8 cellular contexts compared by ENCODE assay signal in the genomic region with DNA sequence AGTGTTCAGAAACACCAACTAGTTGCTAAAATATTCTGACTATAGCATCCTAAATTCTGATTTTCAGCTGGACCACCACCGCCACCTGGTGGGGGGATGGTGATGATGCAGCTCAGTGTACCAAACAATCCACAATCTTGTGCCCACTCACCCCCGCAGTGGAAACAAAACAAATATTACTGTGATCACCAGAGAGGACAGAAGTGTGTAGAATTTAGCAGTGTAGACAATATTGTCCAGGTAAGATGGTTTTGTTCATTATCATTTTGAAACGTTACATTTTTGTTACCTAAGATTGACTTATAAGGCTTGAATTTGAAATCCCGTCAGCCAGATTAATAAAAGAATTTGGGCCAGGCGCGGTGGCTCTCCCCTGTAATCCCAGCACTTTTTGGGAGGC. TPM values are rescaled to one million over a fixed set of nuclear protein-coding genes. Genes with fewer than 3 reads are reported as not detected.
DNase-seq lines count a peak whose midpoint lies in the region; ATAC-seq and TF ChIP-seq lines count a peak whose summit lies in the region.

No MANE protein-coding gene starts in this region.

- H4K20me1 ChIP-seq in OCI-LY3 (ENCODE audit: insufficient read depth, low read length) = no peaks in the 10 kb centered on the region

- DNase-seq in ELR (ENCODE audit: low read depth) = peak; percentile 56
- DNase-seq in activated T-cell treated with anti-CD3 and anti-CD28 coated beads, Interleukin-2, amount 50 U/mL, for 1 hour = peak; percentile 78
- no peak for DNase-seq in esophagus squamous epithelium (lab: John Stamatoyannopoulos, UW)
- peak; percentile 66 for DNase-seq in neural crest cell (ENCODE audit: low read depth, low spot score)
- peak; percentile 67 for DNase-seq in stomach

- H3K9ac ChIP-seq in OCI-LY3 (ENCODE audit: low read length) = no peak overlapping the region

- WGBS in esophagus squamous epithelium, 2 donors = 33 to 60% methylated on average over 4 to 6 of the region's 6 CpGs
- WGBS in stomach, 5 donors = 55 to 64% (median 63%) methylated on average over 6 of the region's 6 CpGs

- H3K4me3 ChIP-seq in OCI-LY3 (ENCODE audit: low read length) = no peak overlapping the region
- no peak overlapping the region for H3K4me3 ChIP-seq in esophagus squamous epithelium
- H3K4me3 ChIP-seq in stomach = no peak overlapping the region

- H3K9me3 ChIP-seq in OCI-LY3 (ENCODE audit: insufficient read depth, low read length) (no peaks in the 10 kb centered on the region), esophagus squamous epithelium (no peaks in the 10 kb centered on the region), stomach (no peaks in the 10 kb centered on the region)

- no peak overlapping the region for H3K4me3 Mint-ChIP-seq in neural crest cell

- H2AFZ ChIP-seq in OCI-LY3 (ENCODE audit: low read depth, low read length) = no peak overlapping the region

- H3K36me3 ChIP-seq in OCI-LY3 (replicated peaks; ENCODE audit: low read depth, low read length) (peaks cover 3% of the 10 kb centered on the region), esophagus squamous epithelium (peaks cover 0 to 12% (median 0%) of the 10 kb centered on the region in 3 donors), stomach (peaks cover 0 to 13% (median 2%) of the 10 kb centered on the region in 4 donors)

- TF ChIP-seq CTCF in OCI-LY3 (IDR thresholded peaks at IDR 0.05; ENCODE audit: low read depth, low read length) (peak; percentile 95), esophagus squamous epithelium (IDR thresholded peaks at IDR 0.05) (peak; percentile 85 to 96 (median 90)), neural crest cell (conservative IDR thresholded peaks at IDR 0.05) (peak; percentile 96), stomach (IDR thresholded peaks at IDR 0.05) (peak in 6 of 7 experiments; percentile 6 to 91 (median 88))

- H3K27ac ChIP-seq in OCI-LY3 (ENCODE audit: low read length) (no peak overlapping the region), esophagus squamous epithelium (no peak overlapping the region), stomach (no peak overlapping the region)

- TF ChIP-seq EP300 in stomach (IDR thresholded peaks at IDR 0.05) = no peak

- TF ChIP-seq POLR2A in esophagus squamous epithelium (IDR thresholded peaks at IDR 0.05) (no peak), stomach (IDR thresholded peaks at IDR 0.05) (no peak)

- no peaks in the 10 kb centered on the region for H3K27me3 Mint-ChIP-seq in neural crest cell (ENCODE audit: low read depth)

- H3K4me1 Mint-ChIP-seq in neural crest cell = no peaks in the 10 kb centered on the region

- H3K27me3 ChIP-seq in OCI-LY3 (ENCODE audit: low read depth, low read length) (no peaks in the 10 kb centered on the region), esophagus squamous epithelium (no peaks in the 10 kb centered on the region), stomach (no peaks in the 10 kb centered on the region)

- ATAC-seq in HG02610 (IDR thresholded peaks at IDR 0.05; ENCODE audit: unreplicated experiment) = peak; percentile 62
- no peak for ATAC-seq in HG02981 (IDR thresholded peaks at IDR 0.05; ENCODE audit: unreplicated experiment)

- H3K4me1 ChIP-seq in OCI-LY3 (ENCODE audit: low read length) = peaks cover 7% of the 10 kb centered on the region
- H3K4me1 ChIP-seq in esophagus squamous epithelium = peaks cover 0 to 3% (median 0%) of the 10 kb centered on the region in 3 donors
- no peaks in the 10 kb centered on the region for H3K4me1 ChIP-seq in stomach

- H3K27ac Mint-ChIP-seq in neural crest cell (ENCODE audit: unreplicated experiment) = no peak overlapping the region

- H3K9me3 Mint-ChIP-seq in neural crest cell = no peaks in the 10 kb centered on the region

- H3K36me3 Mint-ChIP-seq in neural crest cell (ENCODE audit: low read depth) = peaks cover 8% of the 10 kb centered on the region

- H3K4me2 ChIP-seq in OCI-LY3 (ENCODE audit: low read length) = no peak overlapping the region

- H3K79me2 ChIP-seq in OCI-LY3 (ENCODE audit: low read length) = no peaks in the 10 kb centered on the region

- intact Hi-C loops in esophagus squamous epithelium (cut with DNase I) (loop anchor here (5.0 kb wide), 1 partner anchor 703 kb away; no protein-coding TSS in a partner anchor), stomach (cut with DNase I; ENCODE audit: low total_unique reads) (loop anchor here (10.0 kb wide), 1 partner anchor 705 kb away; no protein-coding TSS in a partner anchor)

RNA-seq across cellular contexts. Expression of gene UBXN4, which starts 31.7 kb away (rescaled TPM):
- total RNA-seq in esophagus squamous epithelium = 10 to 100 TPM; 40.2 to 66.9 (median 49.2) TPM
- total RNA-seq in neural crest cell = 79.0 and 90.6 TPM in 2 replicates
- total RNA-seq in stomach = 100 to 1,000 TPM in 2 of 5 donors, 10 to 100 TPM in 3; 18.8 to 296 (median 79.3) TPM
- polyA plus RNA-seq in stomach = 10 to 100 TPM; 25.6 to 39.9 (median 32.8) TPM
